In the genomic region with DNA sequence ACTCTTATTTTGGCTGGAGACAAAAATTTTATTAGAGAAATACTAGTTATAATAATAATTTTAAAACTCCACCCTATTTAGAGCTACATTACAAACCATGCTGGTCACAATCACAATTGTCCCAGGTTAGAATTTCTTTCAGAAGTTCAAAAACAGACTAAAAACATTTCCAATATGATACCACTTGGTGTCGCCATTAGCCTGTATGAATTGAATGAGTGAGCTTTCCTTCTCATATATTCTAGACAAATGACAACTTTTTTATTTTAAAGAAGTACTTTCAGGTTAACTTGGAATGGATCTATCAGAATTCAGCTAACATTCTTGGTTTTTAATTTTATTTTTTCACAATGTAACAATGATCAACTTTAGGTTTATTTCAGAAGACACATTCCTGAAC, we compare ENCODE assay signal across 9 cellular contexts. TPM values are rescaled to one million over a fixed set of nuclear protein-coding genes. Genes with fewer than 3 reads are reported as not detected.
A peak's percentile ranks its signal among the peaks of the same experiment; 100 is the strongest.
DNase-seq lines count a peak whose midpoint lies in the region; ATAC-seq, FAIRE-seq and TF ChIP-seq lines count a peak whose summit lies in the region.
"Had no signal": no experiment of that assay in that cellular context is flagged by ENCODE, and none has a peak within 500 bp of the region (broad histone marks: within the 10 kb centered on the region; RNA-seq: fewer than 3 reads in every experiment).

No MANE protein-coding gene starts in this region.

- no peaks in the 10 kb centered on the region for H3K9me3 ChIP-seq in SK-N-SH

- DNase-seq in NCI-H82 (lab: John Stamatoyannopoulos, UW) = peak; percentile 49
- no peak for DNase-seq in NCI-H82 treated with DMSO at 0.1 percent for 48 hours (lab: John Stamatoyannopoulos, UW; ENCODE audit: unreplicated experiment)
- no peak for DNase-seq in SK-N-SH
- DNase-seq in activated effector memory CD4-positive, alpha-beta T cell treated with anti-CD3 and anti-CD28 coated beads, Interleukin-2, amount 50 U/mL, for 16 hours = no peak

- POLR2A ChIA-PET in SK-N-SH (lab: Yijun Ruan, JAX) = no interaction called here

- no peaks in the 10 kb centered on the region for H3K79me2 ChIP-seq in SK-N-SH (ENCODE audit: insufficient read depth)

- no peak for TF ChIP-seq EP300 in Ishikawa (IDR thresholded peaks at IDR 0.05; ENCODE audit: borderline replicate concordance)
- TF ChIP-seq EP300 in SK-N-SH (IDR thresholded peaks at IDR 0.05; ENCODE audit: borderline replicate concordance in 1 of 2, low read depth in 1 of 2, low read length in 1 of 2) = no peak

- no peak for ATAC-seq in HG03280 (IDR thresholded peaks at IDR 0.05; ENCODE audit: unreplicated experiment)
- no peak for ATAC-seq in GM18873 (IDR thresholded peaks at IDR 0.05; ENCODE audit: low FRiP score, unreplicated experiment)

- CTCF ChIA-PET in SK-N-SH (lab: Yijun Ruan, JAX) = interaction anchor here (0.7 to 1.6 kb wide), 12 partner anchors 9 to 1744 kb away, joined by 3 to 8 read pairs (median 4); no protein-coding TSS in a partner anchor

- peak; percentile 84 for FAIRE-seq in islet of Langerhans (lab: Jason Lieb, UNC)

- H3K36me3 ChIP-seq in SK-N-SH (replicated peaks in 1 of 2; ENCODE audit: control insufficient read depth in 1 of 2, insufficient read depth in 2 of 2, low read length in 1 of 2) = no peaks in the 10 kb centered on the region

- peak; percentile 67 for TF ChIP-seq CTCF in SK-N-SH (IDR thresholded peaks at IDR 0.05)

- no peak overlapping the region for H2AFZ ChIP-seq in SK-N-SH (ENCODE audit: low read depth)

- no peaks in the 10 kb centered on the region for H3K27me3 ChIP-seq in SK-N-SH (ENCODE audit: insufficient read depth)

- H3K4me3 ChIP-seq in SK-N-SH (ENCODE audit: low read depth in 2 of 2, low read length in 1 of 2) = no peak overlapping the region
- H3K4me3 ChIP-seq: skin epidermis had no signal

- no peak overlapping the region for H3K4me2 ChIP-seq in SK-N-SH

- TF ChIP-seq RAD21 in Ishikawa (IDR thresholded peaks at IDR 0.05; ENCODE audit: low read depth) = peak; percentile 54
- TF ChIP-seq RAD21 in SK-N-SH (IDR thresholded peaks at IDR 0.05; ENCODE audit: low read length) = peak; percentile 74

- H3K9me2 ChIP-seq in SK-N-SH = no peaks in the 10 kb centered on the region

- H3K27ac ChIP-seq in SK-N-SH (ENCODE audit: low read depth in 2 of 2, low read length in 1 of 2) = no peak overlapping the region
- H3K27ac ChIP-seq: skin epidermis had no signal

- no peak overlapping the region for H3K9ac ChIP-seq in SK-N-SH

- no peaks in the 10 kb centered on the region for H4K20me1 ChIP-seq in SK-N-SH (ENCODE audit: insufficient read depth)

- WGBS in SK-N-SH (ENCODE audit: low lambda C conversion rate) = 0% methylated on average over 1 of the region's 1 CpG

- H3K4me1 ChIP-seq in SK-N-SH (ENCODE audit: control insufficient read depth in 1 of 2, insufficient read depth in 2 of 2, low read depth in 1 of 2, low read length in 1 of 2) = no peaks in the 10 kb centered on the region

- no peaks in the 10 kb centered on the region for H3F3A ChIP-seq in SK-N-SH (replicated peaks; ENCODE audit: insufficient read depth)

TF ChIP-seq in Ishikawa, 13 proteins besides CTCF, POLR2A, EP300 and RAD21 (continues in another document):
- TF ChIP-seq, protein P1, sequence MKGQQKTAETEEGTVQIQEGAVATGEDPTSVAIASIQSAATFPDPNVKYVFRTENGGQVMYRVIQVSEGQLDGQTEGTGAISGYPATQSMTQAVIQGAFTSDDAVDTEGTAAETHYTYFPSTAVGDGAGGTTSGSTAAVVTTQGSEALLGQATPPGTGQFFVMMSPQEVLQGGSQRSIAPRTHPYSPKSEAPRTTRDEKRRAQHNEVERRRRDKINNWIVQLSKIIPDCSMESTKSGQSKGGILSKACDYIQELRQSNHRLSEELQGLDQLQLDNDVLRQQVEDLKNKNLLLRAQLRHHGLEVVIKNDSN (IDR thresholded peaks at IDR 0.05) = no peak
- TF ChIP-seq, protein P2, sequence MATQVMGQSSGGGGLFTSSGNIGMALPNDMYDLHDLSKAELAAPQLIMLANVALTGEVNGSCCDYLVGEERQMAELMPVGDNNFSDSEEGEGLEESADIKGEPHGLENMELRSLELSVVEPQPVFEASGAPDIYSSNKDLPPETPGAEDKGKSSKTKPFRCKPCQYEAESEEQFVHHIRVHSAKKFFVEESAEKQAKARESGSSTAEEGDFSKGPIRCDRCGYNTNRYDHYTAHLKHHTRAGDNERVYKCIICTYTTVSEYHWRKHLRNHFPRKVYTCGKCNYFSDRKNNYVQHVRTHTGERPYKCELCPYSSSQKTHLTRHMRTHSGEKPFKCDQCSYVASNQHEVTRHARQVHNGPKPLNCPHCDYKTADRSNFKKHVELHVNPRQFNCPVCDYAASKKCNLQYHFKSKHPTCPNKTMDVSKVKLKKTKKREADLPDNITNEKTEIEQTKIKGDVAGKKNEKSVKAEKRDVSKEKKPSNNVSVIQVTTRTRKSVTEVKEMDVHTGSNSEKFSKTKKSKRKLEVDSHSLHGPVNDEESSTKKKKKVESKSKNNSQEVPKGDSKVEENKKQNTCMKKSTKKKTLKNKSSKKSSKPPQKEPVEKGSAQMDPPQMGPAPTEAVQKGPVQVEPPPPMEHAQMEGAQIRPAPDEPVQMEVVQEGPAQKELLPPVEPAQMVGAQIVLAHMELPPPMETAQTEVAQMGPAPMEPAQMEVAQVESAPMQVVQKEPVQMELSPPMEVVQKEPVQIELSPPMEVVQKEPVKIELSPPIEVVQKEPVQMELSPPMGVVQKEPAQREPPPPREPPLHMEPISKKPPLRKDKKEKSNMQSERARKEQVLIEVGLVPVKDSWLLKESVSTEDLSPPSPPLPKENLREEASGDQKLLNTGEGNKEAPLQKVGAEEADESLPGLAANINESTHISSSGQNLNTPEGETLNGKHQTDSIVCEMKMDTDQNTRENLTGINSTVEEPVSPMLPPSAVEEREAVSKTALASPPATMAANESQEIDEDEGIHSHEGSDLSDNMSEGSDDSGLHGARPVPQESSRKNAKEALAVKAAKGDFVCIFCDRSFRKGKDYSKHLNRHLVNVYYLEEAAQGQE (IDR thresholded peaks at IDR 0.05; ENCODE audit: low read depth) = no peak
- no peak for TF ChIP-seq NFIC (IDR thresholded peaks at IDR 0.05)
- no peak for TF ChIP-seq CEBPB (IDR thresholded peaks at IDR 0.05)
- no peak for TF ChIP-seq CREB1 (IDR thresholded peaks at IDR 0.05; ENCODE audit: low read depth)
- TF ChIP-seq TEAD4 (IDR thresholded peaks at IDR 0.05) = no peak
- TF ChIP-seq ZBTB7A (IDR thresholded peaks at IDR 0.05; ENCODE audit: low read depth) = no peak
- no peak for TF ChIP-seq YY1 (IDR thresholded peaks at IDR 0.05; ENCODE audit: low read depth)
- no peak for TF ChIP-seq FOXM1 (IDR thresholded peaks at IDR 0.05; ENCODE audit: borderline replicate concordance, low read depth)
- TF ChIP-seq TAF1 (IDR thresholded peaks at IDR 0.05; ENCODE audit: low read depth) = no peak
- no peak for TF ChIP-seq EGR1 (IDR thresholded peaks at IDR 0.05)

TF ChIP-seq in SK-N-SH, 30 proteins besides CTCF, POLR2A, EP300 and RAD21:
- TF ChIP-seq YY1 (IDR thresholded peaks at IDR 0.05; ENCODE audit: low read depth) (no peak), SMC3 (IDR thresholded peaks at IDR 0.05; ENCODE audit: low read depth, low read length) (peak; percentile 21; the same call in 1 of the 2 replicates)
TF ChIP-seq in SK-N-SH: peak in this region for 1.

RNA-seq across cellular contexts. Expression of a gene that starts 48.0 kb away (rescaled TPM):
- 3.4 and 5.2 TPM in 2 replicates for polyA plus RNA-seq in SK-N-SH (2012; rRNA removed)
- 5.5 and 7.3 TPM in 2 replicates for polyA plus RNA-seq in SK-N-SH (2012; cell fraction: cytosol; rRNA removed)
- 3.9 and 6.4 TPM in 2 replicates for polyA plus RNA-seq in SK-N-SH (2012; cell fraction: nucleus; rRNA removed)
